ENCODE assay signal across 8 cellular contexts in the genomic region with DNA sequence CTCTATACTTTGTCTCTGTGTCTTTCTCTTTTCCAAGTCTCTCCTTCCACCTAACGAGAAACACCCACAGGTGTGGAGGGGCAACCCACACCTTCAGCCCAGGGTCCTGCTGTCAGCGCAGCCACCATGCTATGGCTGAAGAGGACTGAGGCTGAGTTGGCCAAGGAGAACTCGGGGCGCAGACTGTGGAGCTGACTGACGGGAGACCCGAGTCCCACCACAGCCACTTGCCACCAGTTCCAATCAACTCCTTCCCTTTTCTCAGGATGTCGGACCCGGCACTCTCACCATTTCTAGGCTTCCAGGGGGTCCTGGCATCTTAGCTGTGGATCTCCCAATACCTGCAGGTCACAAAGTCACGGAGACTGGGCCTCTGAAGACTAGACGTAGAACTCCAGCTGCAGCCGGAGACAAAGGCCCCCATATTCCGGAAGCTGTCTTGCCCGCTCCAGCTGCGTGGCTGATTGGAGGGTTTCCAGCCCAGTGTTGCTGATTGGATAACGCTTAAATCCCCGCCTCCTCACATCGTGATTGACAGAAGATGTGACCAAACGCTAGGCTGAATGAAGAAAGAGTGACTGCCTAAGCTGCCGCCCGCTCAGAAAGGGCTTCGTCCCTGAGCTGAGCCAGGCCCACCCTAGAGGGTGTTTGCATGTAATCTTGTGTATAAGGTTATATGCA.
DNase-seq lines count a peak whose midpoint lies in the region; ATAC-seq lines count a peak whose summit lies in the region.

No MANE protein-coding gene starts in this region.

- peaks cover 22% of the 10 kb centered on the region for H3K4me1 Mint-ChIP-seq in activated CD4-positive, alpha-beta T cell treated with anti-CD3 and anti-CD28 coated beads, Interleukin-2, amount 10 ng/mL, durations not matched to agents 7 days and 5 days
- H3K4me1 Mint-ChIP-seq in dendritic cell treated with granulocyte-macrophage colony-stimulating factor and Interleukin-4, amounts not matched to agents 40 ng/mL and 50 ng/mL, for 4 days (ENCODE audit: low read depth): peaks cover 25% of the 10 kb centered on the region

- no peaks in the 10 kb centered on the region for H3K27me3 Mint-ChIP-seq in activated CD4-positive, alpha-beta T cell treated with anti-CD3 and anti-CD28 coated beads, Interleukin-2, amount 10 ng/mL, durations not matched to agents 7 days and 5 days
- no peaks in the 10 kb centered on the region for H3K27me3 Mint-ChIP-seq in dendritic cell treated with granulocyte-macrophage colony-stimulating factor and Interleukin-4, amounts not matched to agents 40 ng/mL and 50 ng/mL, for 4 days

- POLR2A ChIA-PET in activated CD4-positive, alpha-beta T cell treated with anti-CD3 and anti-CD28 coated beads, Interleukin-2, amount 10 ng/mL, durations not matched to agents 7 days and 5 days (lab: Charles Lee): interaction anchor here (0.6 kb wide), 2 partner anchors 240 to 775 kb away, joined by 3 read pairs; a partner anchor contains a TSS

- peak overlapping the region; percentile 84 to 92 (median 90) for H3K27ac ChIP-seq in BLaER1 treated with 17β-estradiol and CSF1 and Interleukin-3, amounts not matched to agents 10 nM and 100 nM
- peak overlapping the region; percentile 88 for H3K27ac ChIP-seq in KOPT-K1 (ENCODE audit: low read depth, low read length, poor library complexity, severe bottlenecking)

- H4K20me1 ChIP-seq in BLaER1 treated with 17β-estradiol and CSF1 and Interleukin-3, amounts not matched to agents 10 nM and 100 nM: no peaks in the 10 kb centered on the region

- peaks cover 4 to 19% (median 13%) of the 10 kb centered on the region in 10 experiments; a peak in 13 of 20 replicates for H3K4me1 ChIP-seq in BLaER1 treated with 17β-estradiol and CSF1 and Interleukin-3, amounts not matched to agents 10 nM and 100 nM

- intact Hi-C loops in dendritic cell treated with granulocyte-macrophage colony-stimulating factor and Interleukin-4, amounts not matched to agents 40 ng/mL and 50 ng/mL, for 4 days (cut with micrococcal nuclease): loop anchor here (1.0 to 2.0 kb wide), 2 partner anchors 62 to 198 kb away; a partner anchor contains a TSS

- DNase-seq in activated CD4-positive, alpha-beta T cell treated with anti-CD3 and anti-CD28 coated beads, Interleukin-2, amount 10 ng/mL, durations not matched to agents 7 days and 5 days: peak; percentile 92
- DNase-seq in mesenteric fat pad (ENCODE audit: low spot score): peak; percentile 92
- peak; percentile 42 to 89 for DNase-seq in stimulated activated CD8-positive, alpha-beta memory T cell treated with anti-CD3 and anti-CD28 coated beads, Interleukin-15, amount 100 ng/mL, for 4 hours (ENCODE audit: low read depth in 2 of 2)

- H3K4me2 ChIP-seq in BLaER1 treated with 17β-estradiol and CSF1 and Interleukin-3, amounts not matched to agents 10 nM and 100 nM: peak overlapping the region; percentile 60 to 71 (median 68)

- peak overlapping the region; percentile 91 for H3K4me3 Mint-ChIP-seq in activated CD4-positive, alpha-beta T cell treated with anti-CD3 and anti-CD28 coated beads, Interleukin-2, amount 10 ng/mL, durations not matched to agents 7 days and 5 days
- H3K4me3 Mint-ChIP-seq in dendritic cell treated with granulocyte-macrophage colony-stimulating factor and Interleukin-4, amounts not matched to agents 40 ng/mL and 50 ng/mL, for 4 days: peak overlapping the region; percentile 97

- peak overlapping the region; percentile 73 to 87 (median 81) for H3K4me3 ChIP-seq in BLaER1 treated with 17β-estradiol and CSF1 and Interleukin-3, amounts not matched to agents 10 nM and 100 nM

- H3K36me3 ChIP-seq in BLaER1 treated with 17β-estradiol and CSF1 and Interleukin-3, amounts not matched to agents 10 nM and 100 nM: peaks cover 6 to 37% (median 25%) of the 10 kb centered on the region in 11 experiments
- peaks cover 8% of the 10 kb centered on the region for H3K36me3 ChIP-seq in KOPT-K1 (ENCODE audit: insufficient read depth, low read length)

- H3K9ac ChIP-seq in BLaER1 treated with 17β-estradiol and CSF1 and Interleukin-3, amounts not matched to agents 10 nM and 100 nM: peak overlapping the region; percentile 84 to 95 (median 91)

- H3K36me3 Mint-ChIP-seq in activated CD4-positive, alpha-beta T cell treated with anti-CD3 and anti-CD28 coated beads, Interleukin-2, amount 10 ng/mL, durations not matched to agents 7 days and 5 days (ENCODE audit: low read depth): peaks cover 35% of the 10 kb centered on the region
- H3K36me3 Mint-ChIP-seq in dendritic cell treated with granulocyte-macrophage colony-stimulating factor and Interleukin-4, amounts not matched to agents 40 ng/mL and 50 ng/mL, for 4 days (ENCODE audit: low read depth): peaks cover 38% of the 10 kb centered on the region

- H3K9me3 ChIP-seq in BLaER1 treated with 17β-estradiol and CSF1 and Interleukin-3, amounts not matched to agents 10 nM and 100 nM (replicated peaks in 1 of 11): peaks cover 58 to 83% (median 69%) of the 10 kb centered on the region in 11 experiments
- H3K9me3 ChIP-seq in KOPT-K1 (ENCODE audit: insufficient read depth, low read length, poor library complexity, severe bottlenecking): peaks cover 46% of the 10 kb centered on the region

- H3K27me3 ChIP-seq in BLaER1 treated with 17β-estradiol and CSF1 and Interleukin-3, amounts not matched to agents 10 nM and 100 nM: no peaks in the 10 kb centered on the region

- CTCF ChIA-PET in activated CD4-positive, alpha-beta T cell treated with anti-CD3 and anti-CD28 coated beads, Interleukin-2, amount 10 ng/mL, durations not matched to agents 7 days and 5 days (lab: Charles Lee): no interaction called here

- peaks cover 41% of the 10 kb centered on the region for H3K9me3 Mint-ChIP-seq in activated CD4-positive, alpha-beta T cell treated with anti-CD3 and anti-CD28 coated beads, Interleukin-2, amount 10 ng/mL, durations not matched to agents 7 days and 5 days
- peaks cover 21% of the 10 kb centered on the region for H3K9me3 Mint-ChIP-seq in dendritic cell treated with granulocyte-macrophage colony-stimulating factor and Interleukin-4, amounts not matched to agents 40 ng/mL and 50 ng/mL, for 4 days

- no peak for ATAC-seq in HG02884 (IDR thresholded peaks at IDR 0.05; ENCODE audit: unreplicated experiment)
- no peak for ATAC-seq in HG03439 (IDR thresholded peaks at IDR 0.05; ENCODE audit: unreplicated experiment)

- H3K27ac Mint-ChIP-seq in activated CD4-positive, alpha-beta T cell treated with anti-CD3 and anti-CD28 coated beads, Interleukin-2, amount 10 ng/mL, durations not matched to agents 7 days and 5 days: peak overlapping the region; percentile 97
- peak overlapping the region; percentile 98 for H3K27ac Mint-ChIP-seq in dendritic cell treated with granulocyte-macrophage colony-stimulating factor and Interleukin-4, amounts not matched to agents 40 ng/mL and 50 ng/mL, for 4 days
